In genomic region chr4:156606444-156607197, GRCh38 we compare ENCODE assay signal across 1 cellular context.
TF ChIP-seq lines count a peak whose summit lies in the region.

No MANE protein-coding gene starts in this region.

TF ChIP-seq in SK-N-SH, 30 proteins besides CTCF, POLR2A, EP300 and RAD21:
- TF ChIP-seq TEAD4 (IDR thresholded peaks at IDR 0.05; ENCODE audit: borderline replicate concordance, insufficient read depth) (no peak), MAX (IDR thresholded peaks at IDR 0.05; ENCODE audit: low read depth) (no peak), TAF1 (IDR thresholded peaks at IDR 0.05; ENCODE audit: borderline replicate concordance, low read depth, low read length) (no peak), MEF2A (IDR thresholded peaks at IDR 0.05; ENCODE audit: borderline replicate concordance, low read depth) (no peak), SIN3A (IDR thresholded peaks at IDR 0.05; ENCODE audit: borderline replicate concordance, low read depth, low read length) (no peak), RCOR1 (IDR thresholded peaks at IDR 0.05; ENCODE audit: low read length) (no peak), FOXJ3 (CRISPR knock-in tag; IDR thresholded peaks at IDR 0.05) (no peak), RXRA (IDR thresholded peaks at IDR 0.05; ENCODE audit: borderline replicate concordance, low read depth) (no peak), GATA2 (CRISPR knock-in tag; IDR thresholded peaks at IDR 0.05) (no peak), ELF1 (IDR thresholded peaks at IDR 0.05) (no peak), EZH2phosphoT487 (IDR thresholded peaks at IDR 0.05; ENCODE audit: borderline replicate concordance, low read depth) (no peak), FOSL2 (IDR thresholded peaks at IDR 0.05; ENCODE audit: borderline replicate concordance, low read depth) (no peak), MXI1 (IDR thresholded peaks at IDR 0.05; ENCODE audit: low read depth, low read length) (no peak), YY1 (IDR thresholded peaks at IDR 0.05; ENCODE audit: low read depth) (no peak), NRF1 (IDR thresholded peaks at IDR 0.05; ENCODE audit: low read depth, low read length) (no peak)
